ENCODE assay signal across 8 cellular contexts in the genomic region with DNA sequence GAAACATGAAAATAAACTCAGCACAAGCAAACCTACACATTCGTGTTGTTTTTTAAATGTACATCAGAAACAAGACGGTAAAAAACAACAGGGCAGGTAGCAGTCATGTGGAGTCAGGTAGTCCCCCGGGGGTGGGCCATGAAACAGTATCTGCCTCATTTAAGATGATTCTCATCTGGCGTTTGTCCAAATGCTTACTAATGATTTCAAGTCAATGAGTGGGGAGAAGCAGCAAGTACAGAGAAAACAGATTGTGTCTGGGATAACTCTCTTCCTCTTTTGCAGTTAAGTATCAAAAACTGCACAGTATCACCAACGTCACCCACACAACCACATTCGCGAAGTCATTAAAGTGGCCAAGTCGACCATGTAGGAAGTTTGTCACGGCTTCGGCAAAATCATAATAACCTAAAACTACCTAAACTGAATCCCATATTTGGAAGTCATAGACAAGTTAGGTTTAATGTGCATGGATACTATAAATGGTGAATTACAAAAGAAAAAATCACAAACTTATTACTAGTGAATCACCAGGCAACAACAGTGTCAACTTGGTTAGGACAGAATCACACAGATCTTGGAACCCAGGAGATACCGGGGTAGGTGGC. TPM values are rescaled to one million over a fixed set of nuclear protein-coding genes. Genes with fewer than 3 reads are reported as not detected.
A peak's percentile ranks its signal among the peaks of the same experiment; 100 is the strongest.
DNase-seq lines count a peak whose midpoint lies in the region; ATAC-seq, FAIRE-seq and TF ChIP-seq lines count a peak whose summit lies in the region.

No MANE protein-coding gene starts in this region.

- peak overlapping the region; percentile 95 to 97 for H3K9ac ChIP-seq in kidney (ENCODE audit: low read length in 2 of 2)

- peak; percentile 26 for ATAC-seq in HG03432 (IDR thresholded peaks at IDR 0.05; ENCODE audit: unreplicated experiment)

- peak overlapping the region; percentile 93 to 100 for H3K4me3 ChIP-seq in kidney (ENCODE audit: low read length in 2 of 2)

- H3K9me3 ChIP-seq in kidney (ENCODE audit: control insufficient read depth in 1 of 2, low read length in 2 of 2), result no peaks in the 10 kb centered on the region

- H3K27ac ChIP-seq in adipose tissue (ENCODE audit: low read depth, low read length), result peak overlapping the region; percentile 94
- H3K27ac ChIP-seq in kidney (ENCODE audit: low read depth in 2 of 2, low read length in 2 of 2), result peak overlapping the region; percentile 99 to 100

- FAIRE-seq in kidney (lab: Jason Lieb, UNC), result no peak

- peaks cover 4 to 7% of the 10 kb centered on the region in 2 donors for H3K4me1 ChIP-seq in kidney (ENCODE audit: control insufficient read depth in 1 of 2, insufficient read depth in 1 of 2, low read depth in 1 of 2, low read length in 2 of 2)

- no peak for TF ChIP-seq CTCF in kidney (IDR thresholded peaks at IDR 0.05; ENCODE audit: borderline replicate concordance, extremely low read depth, insufficient read depth)

- DNase-seq in stimulated activated CD4-positive, alpha-beta T cell treated with anti-CD3 and anti-CD28 coated beads, Interleukin-1b, Interleukin-23, amount 100 ng/mL, for 48 hours, result peak; percentile 30
- no peak for DNase-seq in stimulated activated CD4-positive, alpha-beta T cell treated with anti-CD3 and anti-CD28 coated beads, Interleukin-4, amount 100 ng/mL, for 4 hours
- DNase-seq in NOMO-1 treated with DMSO at 0.1 percent for 48 hours (lab: John Stamatoyannopoulos, UW; ENCODE audit: unreplicated experiment), result peak; percentile 88
- no peak for DNase-seq in kidney
- DNase-seq in stromal cell of bone marrow (ENCODE audit: low read depth), result peak; percentile 64
- DNase-seq in ecto neural progenitor cell (ENCODE audit: low spot score), result no peak

- intact Hi-C loops in kidney (cut with DNase I), result no loop called here

- H3K36me3 ChIP-seq in kidney (ENCODE audit: control insufficient read depth in 1 of 2, insufficient read depth in 2 of 2, low read length in 2 of 2), result no peaks in the 10 kb centered on the region

- 1% methylated on average over 11 of the region's 11 CpGs for WGBS in adipose tissue, 3 donors

RNA-seq across cellular contexts. Expression of a gene that starts 1.2 kb away (rescaled TPM):
- 100 to 1,000 TPM; 167 to 266 (median 175) TPM for polyA plus RNA-seq in adipose tissue
- total RNA-seq in kidney, result 330 TPM
- 365 TPM for polyA plus RNA-seq in kidney (ENCODE audit: insufficient read depth, low read depth, low replicate concordance)

RNA-seq across cellular contexts. Expression of a gene that starts 37.7 kb away (rescaled TPM):
- polyA plus RNA-seq in adipose tissue, result 1 to 10 TPM in 2 of 3 donors, under 1 TPM in 1; 0.36 to 2.8 (median 1.1) TPM
- 5.0 TPM for total RNA-seq in kidney
- 2.3 TPM for polyA plus RNA-seq in kidney (ENCODE audit: insufficient read depth, low read depth, low replicate concordance)

Comparison
In these comparisons a context has a peak if more than half of its experiments do, and no peak if none do; other contexts are left out.
1. DNase-seq: peak in stimulated activated CD4-positive, alpha-beta T cell treated with anti-CD3 and anti-CD28 coated beads, Interleukin-1b, Interleukin-23, amount 100 ng/mL, for 48 hours (single experiment), NOMO-1 treated with DMSO at 0.1 percent for 48 hours (single experiment) and stromal cell of bone marrow (single experiment); none in stimulated activated CD4-positive, alpha-beta T cell treated with anti-CD3 and anti-CD28 coated beads, Interleukin-4, amount 100 ng/mL, for 4 hours (0 of 2), kidney (single experiment) and ecto neural progenitor cell (single experiment).